In genomic region chr7:150564045-150564444, GRCh38 we compare ENCODE assay signal across 23 cellular contexts. TPM values are rescaled to one million over a fixed set of nuclear protein-coding genes. Genes with fewer than 3 reads are reported as not detected.
DNase-seq lines count a peak whose midpoint lies in the region; ATAC-seq lines count a peak whose summit lies in the region.
"Had no signal": no experiment of that assay in that cellular context is flagged by ENCODE, and none has a peak within 500 bp of the region (broad histone marks: within the 10 kb centered on the region; RNA-seq: fewer than 3 reads in every experiment).

No MANE protein-coding gene starts in this region.

- POLR2A ChIA-PET in activated CD4-positive, alpha-beta memory T cell treated with anti-CD3 and anti-CD28 coated beads for 36 hours (lab: Charles Lee): interaction anchor here (0.8 to 2.7 kb wide), 5 partner anchors 23 to 174 kb away, joined by 3 to 9 read pairs (median 4); partner anchors contain the start of gene GIMAP5

- peaks cover 28 to 34% of the 10 kb centered on the region in 2 donors for H3K36me3 Mint-ChIP-seq in activated T-cell treated with anti-CD3 and anti-CD28 coated beads, Interleukin-2, amount 50 U/mL, for 72 hours (ENCODE audit: insufficient read depth in 2 of 2)
- H3K36me3 Mint-ChIP-seq in activated CD4-positive, alpha-beta memory T cell treated with anti-CD3 and anti-CD28 coated beads for 36 hours: peaks cover 31% of the 10 kb centered on the region
- peaks cover 13% of the 10 kb centered on the region for H3K36me3 Mint-ChIP-seq in central memory CD8-positive, alpha-beta T cell (ENCODE audit: insufficient read depth)
- H3K36me3 Mint-ChIP-seq in stimulated activated naive CD8-positive, alpha-beta T cell treated with anti-CD3 and anti-CD28 coated beads, Interleukin-15, Interleukin-2, amounts not matched to agents 100 ng/mL and 50 ng/mL, for 24 hours (ENCODE audit: low read depth): peaks cover 21% of the 10 kb centered on the region
- H3K36me3 Mint-ChIP-seq: naive B cell, type B pancreatic cell had no signal

- H3K4me3 Mint-ChIP-seq in activated T-cell treated with anti-CD3 and anti-CD28 coated beads, Interleukin-2, amount 50 U/mL, for 72 hours: peak overlapping the region; percentile 81 to 96
- H3K4me3 Mint-ChIP-seq in activated CD4-positive, alpha-beta memory T cell treated with anti-CD3 and anti-CD28 coated beads for 36 hours: peak overlapping the region; percentile 60
- peak overlapping the region; percentile 74 for H3K4me3 Mint-ChIP-seq in central memory CD8-positive, alpha-beta T cell
- peak overlapping the region; percentile 68 for H3K4me3 Mint-ChIP-seq in stimulated activated naive CD8-positive, alpha-beta T cell treated with anti-CD3 and anti-CD28 coated beads, Interleukin-15, Interleukin-2, amounts not matched to agents 100 ng/mL and 50 ng/mL, for 24 hours
- H3K4me3 Mint-ChIP-seq: naive B cell, type B pancreatic cell had no signal

- peak; percentile 70 to 78 for ATAC-seq in activated T-cell treated with anti-CD3 and anti-CD28 coated beads, Interleukin-2, amount 50 U/mL, for 72 hours (replicated peaks in 1 of 2)
- peak; percentile 59 for ATAC-seq in central memory CD8-positive, alpha-beta T cell (replicated peaks; ENCODE audit: extremely low read depth, poor library complexity, severe bottlenecking)
- ATAC-seq in GM19397 (IDR thresholded peaks at IDR 0.05; ENCODE audit: unreplicated experiment) (no peak), HG02588 (IDR thresholded peaks at IDR 0.05; ENCODE audit: unreplicated experiment) (no peak)
- ATAC-seq: activated CD4-positive, CD25-positive, alpha-beta regulatory T cell treated with anti-CD3 and anti-CD28 coated beads, Interleukin-2, amount 50 U/mL, for 24 hours; left cardiac atrium; PC-3; right cardiac atrium had no signal

- H3K27ac Mint-ChIP-seq in activated T-cell treated with anti-CD3 and anti-CD28 coated beads, Interleukin-2, amount 50 U/mL, for 72 hours: peak overlapping the region; percentile 97
- H3K27ac Mint-ChIP-seq in activated CD4-positive, alpha-beta memory T cell treated with anti-CD3 and anti-CD28 coated beads for 36 hours: peak overlapping the region; percentile 87
- H3K27ac Mint-ChIP-seq in central memory CD8-positive, alpha-beta T cell (ENCODE audit: low read depth): peak overlapping the region; percentile 82
- H3K27ac Mint-ChIP-seq in stimulated activated naive CD8-positive, alpha-beta T cell treated with anti-CD3 and anti-CD28 coated beads, Interleukin-15, Interleukin-2, amounts not matched to agents 100 ng/mL and 50 ng/mL, for 24 hours: peak overlapping the region; percentile 87
- H3K27ac Mint-ChIP-seq: naive B cell, type B pancreatic cell had no signal

- H3K27me3 Mint-ChIP-seq in activated T-cell treated with anti-CD3 and anti-CD28 coated beads, Interleukin-2, amount 50 U/mL, for 72 hours (ENCODE audit: low read depth): no peaks in the 10 kb centered on the region
- H3K27me3 Mint-ChIP-seq in activated CD4-positive, alpha-beta memory T cell treated with anti-CD3 and anti-CD28 coated beads for 36 hours: no peaks in the 10 kb centered on the region
- no peaks in the 10 kb centered on the region for H3K27me3 Mint-ChIP-seq in central memory CD8-positive, alpha-beta T cell
- H3K27me3 Mint-ChIP-seq in stimulated activated naive CD8-positive, alpha-beta T cell treated with anti-CD3 and anti-CD28 coated beads, Interleukin-15, Interleukin-2, amounts not matched to agents 100 ng/mL and 50 ng/mL, for 24 hours: no peaks in the 10 kb centered on the region

- DNase-seq in activated T-cell treated with anti-CD3 and anti-CD28 coated beads, Interleukin-2, amount 50 U/mL, for 72 hours: peak in 1 of 2 donors; percentile 57
- no peak for DNase-seq in activated T-cell treated with anti-CD3 and anti-CD28 coated beads, Interleukin-2, amount 50 U/mL, for 48 hours
- DNase-seq in activated CD4-positive, alpha-beta memory T cell treated with anti-CD3 and anti-CD28 coated beads for 36 hours: no peak
- peak in 1 of 2 donors; percentile 16 for DNase-seq in central memory CD8-positive, alpha-beta T cell (ENCODE audit: low spot score in 2 of 2)
- no peak for DNase-seq in NCI-H2107 treated with DMSO at 0.1 percent for 48 hours (lab: John Stamatoyannopoulos, UW; ENCODE audit: unreplicated experiment)
- DNase-seq: activated CD8-positive, alpha-beta memory T cell treated with anti-CD3 and anti-CD28 coated beads, Interleukin-2, amount 50 U/mL, for 48 hours; brain microvascular endothelial cell; colonic mucosa; head of caudate nucleus; Kasumi-1; left cardiac atrium; mesendoderm; naive B cell; NCI-H187 treated with DMSO at 0.1 percent for 48 hours; ovary; PC-3; right cardiac atrium; Right ventricle myocardium superior had no signal

- intact Hi-C loops in activated CD4-positive, alpha-beta memory T cell treated with anti-CD3 and anti-CD28 coated beads for 36 hours (cut with micrococcal nuclease): loop anchor here (1.0 to 5.0 kb wide), 2 partner anchors 44 to 242 kb away; partner anchors contain the start of genes ACTR3C and LRRC61

- peaks cover 6 to 13% of the 10 kb centered on the region in 2 donors for H3K9me3 Mint-ChIP-seq in activated T-cell treated with anti-CD3 and anti-CD28 coated beads, Interleukin-2, amount 50 U/mL, for 72 hours
- H3K9me3 Mint-ChIP-seq in activated CD4-positive, alpha-beta memory T cell treated with anti-CD3 and anti-CD28 coated beads for 36 hours: peaks cover 21% of the 10 kb centered on the region
- H3K9me3 Mint-ChIP-seq in central memory CD8-positive, alpha-beta T cell: peaks cover 6% of the 10 kb centered on the region
- peaks cover 16% of the 10 kb centered on the region for H3K9me3 Mint-ChIP-seq in stimulated activated naive CD8-positive, alpha-beta T cell treated with anti-CD3 and anti-CD28 coated beads, Interleukin-15, Interleukin-2, amounts not matched to agents 100 ng/mL and 50 ng/mL, for 24 hours
- H3K9me3 Mint-ChIP-seq: type B pancreatic cell had no signal

- CTCF ChIA-PET in activated CD4-positive, alpha-beta memory T cell treated with anti-CD3 and anti-CD28 coated beads for 36 hours (lab: Charles Lee): interaction anchor here (0.8 to 2.7 kb wide), 6 partner anchors 55 to 193 kb away, joined by 3 to 12 read pairs (median 3); partner anchors contain the start of gene GIMAP8

- H3K4me1 Mint-ChIP-seq in activated T-cell treated with anti-CD3 and anti-CD28 coated beads, Interleukin-2, amount 50 U/mL, for 72 hours (ENCODE audit: low read depth): peaks cover 72% of the 10 kb centered on the region
- H3K4me1 Mint-ChIP-seq in activated CD4-positive, alpha-beta memory T cell treated with anti-CD3 and anti-CD28 coated beads for 36 hours (ENCODE audit: low read depth): peaks cover 66% of the 10 kb centered on the region
- H3K4me1 Mint-ChIP-seq in central memory CD8-positive, alpha-beta T cell: peaks cover 47% of the 10 kb centered on the region
- H3K4me1 Mint-ChIP-seq in stimulated activated naive CD8-positive, alpha-beta T cell treated with anti-CD3 and anti-CD28 coated beads, Interleukin-15, Interleukin-2, amounts not matched to agents 100 ng/mL and 50 ng/mL, for 24 hours (ENCODE audit: low read depth): peaks cover 72% of the 10 kb centered on the region

RNA-seq across cellular contexts. Expression of gene GIMAP4, which starts 3.1 kb away (rescaled TPM):
- 100 to 1,000 TPM; 114 to 156 TPM for total RNA-seq in activated T-cell treated with anti-CD3 and anti-CD28 coated beads, Interleukin-2, amount 50 U/mL, for 72 hours
- 100 to 1,000 TPM; 128 to 140 TPM for total RNA-seq in activated CD4-positive, alpha-beta memory T cell treated with anti-CD3 and anti-CD28 coated beads for 36 hours
- total RNA-seq: PC-3 had no signal

RNA-seq across cellular contexts. Expression of gene GIMAP7, which starts 49.4 kb away (rescaled TPM):
- 10 to 100 TPM; 45.1 to 50.7 TPM for total RNA-seq in activated T-cell treated with anti-CD3 and anti-CD28 coated beads, Interleukin-2, amount 50 U/mL, for 72 hours
- total RNA-seq in activated CD4-positive, alpha-beta memory T cell treated with anti-CD3 and anti-CD28 coated beads for 36 hours: 10 to 100 TPM; 42.5 to 44.1 TPM
- total RNA-seq: PC-3 had no signal

Comparison
In these comparisons a context has a peak if more than half of its experiments do, and no peak if none do; other contexts are left out.
1. ATAC-seq: peak in activated T-cell treated with anti-CD3 and anti-CD28 coated beads, Interleukin-2, amount 50 U/mL, for 72 hours (2 of 2) and central memory CD8-positive, alpha-beta T cell (single experiment); none in GM19397 (single experiment) and HG02588 (single experiment).
2. Peak in every context shown above with its lines, with median percentiles within 50 percentile points of each other: H3K27ac Mint-ChIP-seq and H3K4me3 Mint-ChIP-seq.